Comparison of ENCODE assay signal across 15 cellular contexts in genomic region chr12:118029166-118029565, GRCh38.
"Had no signal": no experiment of that assay in that cellular context is flagged by ENCODE, and none has a peak within 500 bp of the region (broad histone marks: within the 10 kb centered on the region; RNA-seq: fewer than 3 reads in every experiment).

No MANE protein-coding gene starts in this region.

- DNase-seq: activated effector memory CD4-positive, alpha-beta T cell treated with anti-CD3 and anti-CD28 coated beads, Interleukin-2, amount 50 U/mL, for 16 hours; activated T-cell treated with anti-CD3 and anti-CD28 coated beads, Interleukin-2, amount 50 U/mL, for 4 hours; central memory CD4-positive, alpha-beta T cell; effector memory CD4-positive, alpha-beta T cell; foreskin melanocyte; kidney; lower lobe of right lung; naive B cell; nucleus accumbens; right cardiac atrium; stimulated activated CD4-positive, alpha-beta T cell treated with anti-CD3 and anti-CD28 coated beads, Interleukin-4, amount 100 ng/mL, for 24 hours; transverse colon; WERI-Rb-1 had no signal

- H3K9me3 Mint-ChIP-seq: activated naive CD4-positive, alpha-beta T cell treated with anti-CD3 and anti-CD28 coated beads, Interleukin-2, amount 50 U/mL, for 24 hours; activated T-cell treated with anti-CD3 and anti-CD28 coated beads, Interleukin-2, amount 50 U/mL, for 4 hours; naive B cell had no signal

- H3K4me1 Mint-ChIP-seq: activated naive CD4-positive, alpha-beta T cell treated with anti-CD3 and anti-CD28 coated beads, Interleukin-2, amount 50 U/mL, for 24 hours; naive B cell had no signal

- ATAC-seq: activated T-cell treated with anti-CD3 and anti-CD28 coated beads, Interleukin-2, amount 50 U/mL, for 4 hours; left lobe of liver; lower lobe of right lung; right cardiac atrium had no signal

- H3K4me3 Mint-ChIP-seq: activated naive CD4-positive, alpha-beta T cell treated with anti-CD3 and anti-CD28 coated beads, Interleukin-2, amount 50 U/mL, for 24 hours; activated T-cell treated with anti-CD3 and anti-CD28 coated beads, Interleukin-2, amount 50 U/mL, for 4 hours; naive B cell had no signal

- H3K27me3 Mint-ChIP-seq: activated naive CD4-positive, alpha-beta T cell treated with anti-CD3 and anti-CD28 coated beads, Interleukin-2, amount 50 U/mL, for 24 hours; naive B cell had no signal
